In genomic region chr2:159921752-159922404, GRCh38 we compare ENCODE assay signal across 7 cellular contexts. TPM values are rescaled to one million over a fixed set of nuclear protein-coding genes. Genes with fewer than 3 reads are reported as not detected.
A peak's percentile ranks its signal among the peaks of the same experiment; 100 is the strongest.
DNase-seq lines count a peak whose midpoint lies in the region; ATAC-seq and TF ChIP-seq lines count a peak whose summit lies in the region.

No MANE protein-coding gene starts in this region.

- POLR2A ChIA-PET in activated CD8-positive, alpha-beta T cell treated with anti-CD3 and anti-CD28 coated beads, Interleukin-2, amount 10 ng/mL, durations not matched to agents 7 days and 5 days (lab: Charles Lee), result interaction anchor here (0.6 kb wide), 1 partner anchor 210 kb away, joined by 3 read pairs; no protein-coding TSS in a partner anchor
- POLR2A ChIA-PET in naive thymus-derived CD8-positive, alpha-beta T cell (lab: Charles Lee), result no interaction called here

- no peak overlapping the region for H3K27ac Mint-ChIP-seq in activated CD8-positive, alpha-beta T cell treated with anti-CD3 and anti-CD28 coated beads, Interleukin-2, amount 10 ng/mL, durations not matched to agents 7 days and 5 days
- H3K27ac Mint-ChIP-seq in naive thymus-derived CD8-positive, alpha-beta T cell, result peak overlapping the region in 1 of 10 donors; percentile 18
- peak overlapping the region; percentile 63 for H3K27ac Mint-ChIP-seq in stimulated activated naive CD8-positive, alpha-beta T cell treated with anti-CD3 and anti-CD28 coated beads, Interleukin-15, Interleukin-2, amounts not matched to agents 100 ng/mL and 50 ng/mL, for 24 hours

- DNase-seq in NB4 (ENCODE audit: low read depth) (peak; percentile 81), epithelial cell of esophagus (ENCODE audit: low read depth) (peak; percentile 52)
- DNase-seq in activated CD8-positive, alpha-beta T cell treated with anti-CD3 and anti-CD28 coated beads, Interleukin-2, amount 10 ng/mL, durations not matched to agents 7 days and 5 days, result peak; percentile 78
- DNase-seq in naive thymus-derived CD8-positive, alpha-beta T cell, result peak; percentile 43 to 82 (median 64)

- CTCF ChIA-PET in activated CD8-positive, alpha-beta T cell treated with anti-CD3 and anti-CD28 coated beads, Interleukin-2, amount 10 ng/mL, durations not matched to agents 7 days and 5 days (lab: Charles Lee), result interaction anchor here (0.8 to 2.6 kb wide), 14 partner anchors 9 to 803 kb away, joined by 3 to 15 read pairs (median 4); partner anchors contain the start of gene LY75

- TF ChIP-seq CTCF in NB4 (IDR thresholded peaks at IDR 0.05; ENCODE audit: low read depth, low read length) (peak; percentile 93), epithelial cell of esophagus (IDR thresholded peaks at IDR 0.05; ENCODE audit: insufficient read depth, low read depth, low read length, missing control alignments) (peak; percentile 74)

- H3K4me3 Mint-ChIP-seq in activated CD8-positive, alpha-beta T cell treated with anti-CD3 and anti-CD28 coated beads, Interleukin-2, amount 10 ng/mL, durations not matched to agents 7 days and 5 days, result no peak overlapping the region
- no peak overlapping the region for H3K4me3 Mint-ChIP-seq in naive thymus-derived CD8-positive, alpha-beta T cell
- no peak overlapping the region for H3K4me3 Mint-ChIP-seq in stimulated activated naive CD8-positive, alpha-beta T cell treated with anti-CD3 and anti-CD28 coated beads, Interleukin-15, Interleukin-2, amounts not matched to agents 100 ng/mL and 50 ng/mL, for 24 hours

- no peak overlapping the region for H3K4me3 ChIP-seq in NB4 (ENCODE audit: low read depth, low read length)
- no peak overlapping the region for H3K4me3 ChIP-seq in epithelial cell of esophagus (ENCODE audit: low read length)

- peaks cover 6% of the 10 kb centered on the region for H3K4me1 Mint-ChIP-seq in activated CD8-positive, alpha-beta T cell treated with anti-CD3 and anti-CD28 coated beads, Interleukin-2, amount 10 ng/mL, durations not matched to agents 7 days and 5 days (ENCODE audit: low read depth)
- H3K4me1 Mint-ChIP-seq in naive thymus-derived CD8-positive, alpha-beta T cell, result peaks cover 0 to 9% (median 5%) of the 10 kb centered on the region in 4 donors
- H3K4me1 Mint-ChIP-seq in stimulated activated naive CD8-positive, alpha-beta T cell treated with anti-CD3 and anti-CD28 coated beads, Interleukin-15, Interleukin-2, amounts not matched to agents 100 ng/mL and 50 ng/mL, for 24 hours (ENCODE audit: low read depth), result peaks cover 26% of the 10 kb centered on the region

- TF ChIP-seq POLR2A in GM18505 (IDR thresholded peaks at IDR 0.05; ENCODE audit: borderline replicate concordance, extremely low read depth, insufficient read depth, insufficient read length) (no peak), NB4 (IDR thresholded peaks at IDR 0.05; ENCODE audit: extremely low read depth, insufficient read length) (no peak)

- no peaks in the 10 kb centered on the region for H3K9me3 Mint-ChIP-seq in activated CD8-positive, alpha-beta T cell treated with anti-CD3 and anti-CD28 coated beads, Interleukin-2, amount 10 ng/mL, durations not matched to agents 7 days and 5 days (ENCODE audit: insufficient read depth)
- H3K9me3 Mint-ChIP-seq in naive thymus-derived CD8-positive, alpha-beta T cell, result no peaks in the 10 kb centered on the region
- H3K9me3 Mint-ChIP-seq in stimulated activated naive CD8-positive, alpha-beta T cell treated with anti-CD3 and anti-CD28 coated beads, Interleukin-15, Interleukin-2, amounts not matched to agents 100 ng/mL and 50 ng/mL, for 24 hours, result no peaks in the 10 kb centered on the region

- H3K36me3 Mint-ChIP-seq in activated CD8-positive, alpha-beta T cell treated with anti-CD3 and anti-CD28 coated beads, Interleukin-2, amount 10 ng/mL, durations not matched to agents 7 days and 5 days (ENCODE audit: low read depth), result no peaks in the 10 kb centered on the region
- H3K36me3 Mint-ChIP-seq in naive thymus-derived CD8-positive, alpha-beta T cell, result no peaks in the 10 kb centered on the region
- H3K36me3 Mint-ChIP-seq in stimulated activated naive CD8-positive, alpha-beta T cell treated with anti-CD3 and anti-CD28 coated beads, Interleukin-15, Interleukin-2, amounts not matched to agents 100 ng/mL and 50 ng/mL, for 24 hours (ENCODE audit: low read depth), result no peaks in the 10 kb centered on the region

- peaks cover 29% of the 10 kb centered on the region for H3K27me3 Mint-ChIP-seq in activated CD8-positive, alpha-beta T cell treated with anti-CD3 and anti-CD28 coated beads, Interleukin-2, amount 10 ng/mL, durations not matched to agents 7 days and 5 days (ENCODE audit: low read depth)
- peaks cover 4 to 37% (median 13%) of the 10 kb centered on the region in 5 donors for H3K27me3 Mint-ChIP-seq in naive thymus-derived CD8-positive, alpha-beta T cell
- H3K27me3 Mint-ChIP-seq in stimulated activated naive CD8-positive, alpha-beta T cell treated with anti-CD3 and anti-CD28 coated beads, Interleukin-15, Interleukin-2, amounts not matched to agents 100 ng/mL and 50 ng/mL, for 24 hours, result peaks cover 23% of the 10 kb centered on the region

- peak; percentile 96 for ATAC-seq in GM18505 (IDR thresholded peaks at IDR 0.05; ENCODE audit: unreplicated experiment)
- ATAC-seq in HG02610 (IDR thresholded peaks at IDR 0.05; ENCODE audit: unreplicated experiment), result peak; percentile 71
- peak; percentile 92 for ATAC-seq in activated CD8-positive, alpha-beta T cell treated with anti-CD3 and anti-CD28 coated beads, Interleukin-2, amount 10 ng/mL, durations not matched to agents 7 days and 5 days
- ATAC-seq in naive thymus-derived CD8-positive, alpha-beta T cell, result peak; percentile 83 to 99

RNA-seq across cellular contexts. Expression of gene LY75, which starts 17.3 kb away (rescaled TPM):
- 10 to 100 TPM; 24.0 to 24.3 TPM for total RNA-seq in activated CD8-positive, alpha-beta T cell treated with anti-CD3 and anti-CD28 coated beads, Interleukin-2, amount 10 ng/mL, durations not matched to agents 7 days and 5 days
- 10 to 100 TPM; 53.0 to 53.2 TPM for total RNA-seq in naive thymus-derived CD8-positive, alpha-beta T cell
- 10 to 100 TPM; 38.1 to 47.3 (median 43.0) TPM for polyA plus RNA-seq in naive thymus-derived CD8-positive, alpha-beta T cell
